ENCODE assay signal across 22 cellular contexts in the genomic region with DNA sequence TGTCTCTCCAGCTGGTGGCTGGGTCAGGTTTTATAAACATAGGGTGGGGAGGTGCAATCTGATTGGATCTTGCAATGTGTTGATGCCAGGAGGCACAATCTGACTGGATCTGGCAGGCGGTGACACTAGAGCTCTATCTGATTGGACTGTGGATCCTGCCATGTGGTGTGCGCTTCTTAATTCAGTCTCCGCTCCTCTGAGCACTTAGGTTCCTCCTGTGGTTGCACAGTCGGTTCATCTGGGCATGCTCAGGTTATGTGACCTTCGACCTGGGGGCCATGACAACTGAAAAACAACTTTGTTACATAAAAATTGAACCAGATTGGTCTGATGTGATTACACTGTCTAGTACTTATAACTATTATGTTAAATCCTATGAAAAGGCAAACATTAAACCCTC.
DNase-seq lines count a peak whose midpoint lies in the region; ATAC-seq, FAIRE-seq and TF ChIP-seq lines count a peak whose summit lies in the region.
"Had no signal": no experiment of that assay in that cellular context is flagged by ENCODE, and none has a peak within 500 bp of the region (broad histone marks: within the 10 kb centered on the region; RNA-seq: fewer than 3 reads in every experiment).

No MANE protein-coding gene starts in this region.

- H3K27me3 Mint-ChIP-seq in Caco-2 (ENCODE audit: insufficient read depth, unreplicated experiment) = no peaks in the 10 kb centered on the region
- peaks cover 4% of the 10 kb centered on the region for H3K27me3 Mint-ChIP-seq in nephron (ENCODE audit: low read depth)
- H3K27me3 Mint-ChIP-seq: T-cell had no signal

- H3K36me3 Mint-ChIP-seq in Caco-2 (ENCODE audit: insufficient read depth, unreplicated experiment) = no peaks in the 10 kb centered on the region
- H3K36me3 Mint-ChIP-seq in nephron (ENCODE audit: low read depth) = no peaks in the 10 kb centered on the region
- H3K36me3 Mint-ChIP-seq: CD14-positive monocyte, T-cell had no signal

- 1% methylated on average over 5 of the region's 5 CpGs for WGBS in K562 (ENCODE audit: insufficient coverage, low coverage, missing lambda C conversion rate)
- WGBS in testis, 2 donors = 94 to 97% methylated on average over 5 of the region's 5 CpGs

- H3K79me2 ChIP-seq in K562 (ENCODE audit: control insufficient read depth, insufficient read depth, low read length) = no peaks in the 10 kb centered on the region

- peaks cover 16% of the 10 kb centered on the region for H3K4me1 Mint-ChIP-seq in Caco-2 (ENCODE audit: low read depth, unreplicated experiment)
- peaks cover 25% of the 10 kb centered on the region for H3K4me1 Mint-ChIP-seq in nephron
- H3K4me1 Mint-ChIP-seq: T-cell had no signal

- POLR2A ChIA-PET in Caco-2 (lab: Charles Lee) (no interaction called here), K562 (lab: Yijun Ruan, JAX) (no interaction called here)

- TF ChIP-seq CTCF in Caco-2 (IDR thresholded peaks at IDR 0.05; ENCODE audit: insufficient read depth in 1 of 2, low read depth in 1 of 2, low read length in 1 of 2, severe bottlenecking in 1 of 2, unreplicated experiment in 1 of 2) (no peak), K562 (IDR thresholded peaks at IDR 0.05 in 2 of 3, conservative IDR thresholded peaks at IDR 0.05 in 1 of 3; ENCODE audit: insufficient read depth in 2 of 3, low read depth in 1 of 3, low read length in 3 of 3) (no peak), nephron (IDR thresholded peaks at IDR 0.05; ENCODE audit: unreplicated experiment in 3 of 3) (no peak), testis (IDR thresholded peaks at IDR 0.05) (no peak), vagina (IDR thresholded peaks at IDR 0.05) (no peak)

- CTCF ChIA-PET in Caco-2 (lab: Charles Lee) = no interaction called here
- CTCF ChIA-PET in K562 (lab: Yijun Ruan, JAX; ENCODE audit: low intra/inter-chr PET ratio) = no interaction called here

- no peak for TF ChIP-seq EP300 in K562 (IDR thresholded peaks at IDR 0.05; ENCODE audit: low read length)

- H3K9me3 ChIP-seq in Caco-2 (no peaks in the 10 kb centered on the region), K562 (replicated peaks; ENCODE audit: control insufficient read depth, insufficient read depth, low read depth, low read length) (no peaks in the 10 kb centered on the region), testis (no peaks in the 10 kb centered on the region), vagina (no peaks in the 10 kb centered on the region)

- no peak overlapping the region for H3K27ac Mint-ChIP-seq in Caco-2 (ENCODE audit: unreplicated experiment)
- H3K27ac Mint-ChIP-seq in nephron = peak overlapping the region; percentile 44 to 78 (median 60)
- H3K27ac Mint-ChIP-seq: CD14-positive monocyte, HFFc6, T-cell had no signal

- H3K27ac ChIP-seq in K562 (ENCODE audit: extremely low read depth, low read depth, low read length) = no peak overlapping the region
- no peak overlapping the region for H3K27ac ChIP-seq in testis
- no peak overlapping the region for H3K27ac ChIP-seq in vagina
- H3K27ac ChIP-seq: GM23248 had no signal

- H3K4me3 Mint-ChIP-seq in Caco-2 (ENCODE audit: unreplicated experiment) (no peak overlapping the region), nephron (no peak overlapping the region)
- H3K4me3 Mint-ChIP-seq: CD14-positive monocyte, HFFc6, T-cell had no signal

- no peak for TF ChIP-seq RAD21 in K562 (CRISPR knock-in tag; conservative IDR thresholded peaks at IDR 0.05 in 1 of 2, IDR thresholded peaks at IDR 0.05 in 1 of 2)

- no peak overlapping the region for H2AFZ ChIP-seq in K562 (ENCODE audit: low read depth, low read length)
- H2AFZ ChIP-seq: GM23248 had no signal

- H3K27me3 ChIP-seq in Caco-2 (replicated peaks; ENCODE audit: control insufficient read depth, insufficient read depth, low read length) = no peaks in the 10 kb centered on the region
- H3K27me3 ChIP-seq in K562 (ENCODE audit: control insufficient read depth in 2 of 2, insufficient read depth in 2 of 2, low read length in 2 of 2) = peaks cover 0 to 12% of the 10 kb centered on the region in 2 experiments; a peak in 1 of 5 replicates
- no peaks in the 10 kb centered on the region for H3K27me3 ChIP-seq in testis
- H3K27me3 ChIP-seq in vagina = no peaks in the 10 kb centered on the region

- H3K9me3 Mint-ChIP-seq in Caco-2 (ENCODE audit: unreplicated experiment) (no peaks in the 10 kb centered on the region), nephron (no peaks in the 10 kb centered on the region)
- H3K9me3 Mint-ChIP-seq: CD14-positive monocyte, HFFc6, T-cell had no signal

- no peaks in the 10 kb centered on the region for H3K9me1 ChIP-seq in K562 (ENCODE audit: control insufficient read depth, insufficient read depth, low read length)

- intact Hi-C loops in Caco-2 (cut with micrococcal nuclease; ENCODE audit: unreplicated experiment) (no loop called here), K562 (cut with micrococcal nuclease) (no loop called here), testis (cut with DNase I; ENCODE audit: low total_unique reads) (no loop called here), vagina (cut with DNase I) (no loop called here)

- H3K4me2 ChIP-seq in K562 (ENCODE audit: insufficient read depth, low read length) = no peak overlapping the region

- DNase-seq in Caco-2 (peak; percentile 38 to 47), H4 (ENCODE audit: low spot score) (peak; percentile 18), K562 (ENCODE audit: extremely low read depth in 1 of 4, low spot score in 3 of 4) (no peak), testis (no peak), A172 (ENCODE audit: low spot score) (no peak), vagina (ENCODE audit: extremely low spot score in 2 of 2) (no peak)
- DNase-seq: AML-193, GDM1, GM23248, HFFc6, Karpas-422, NCI-H1048, NCI-H1436, NCI-H1930, NCI-H446 treated with DMSO at 0.1 percent for 48 hours, PC-3, RPMI8226, SIG-M5, T-cell had no signal

- no peaks in the 10 kb centered on the region for H3K36me3 ChIP-seq in Caco-2 (ENCODE audit: control insufficient read depth, insufficient read depth, low read length)
- H3K36me3 ChIP-seq in K562 (ENCODE audit: control insufficient read depth, insufficient read depth, low read length) = no peaks in the 10 kb centered on the region
- H3K36me3 ChIP-seq in testis (ENCODE audit: low read depth, missing control alignments) = no peaks in the 10 kb centered on the region
- no peaks in the 10 kb centered on the region for H3K36me3 ChIP-seq in vagina

- H4K20me1 ChIP-seq in K562 (replicated peaks; ENCODE audit: control insufficient read depth, insufficient read depth, low read length) = no peaks in the 10 kb centered on the region

- no peak for ATAC-seq in K562
- ATAC-seq: PC-3, SK-N-SH treated with all-trans-retinoic acid at 6 μM for 48 hours, T-cell had no signal

- in situ Hi-C loops in K562 (cut with MboI) = no loop called here

- no peak for FAIRE-seq in K562 (lab: Jason Lieb, UNC)

- TF ChIP-seq POLR2A in K562 (conservative IDR thresholded peaks at IDR 0.05) = no peak
- no peak for TF ChIP-seq POLR2A in testis (IDR thresholded peaks at IDR 0.05)
- TF ChIP-seq POLR2A in vagina (IDR thresholded peaks at IDR 0.05) = no peak

- H3K9ac ChIP-seq in K562 (ENCODE audit: insufficient read depth in 1 of 2, low read depth in 2 of 2, low read length in 2 of 2) = no peak overlapping the region
- H3K9ac ChIP-seq: GM23248 had no signal

- H3K4me3 ChIP-seq in Caco-2 (ENCODE audit: low read depth, low read length) (no peak overlapping the region), K562 (no peak overlapping the region), testis (no peak overlapping the region), vagina (no peak overlapping the region)
- H3K4me3 ChIP-seq: GM23248 had no signal

- H3K4me1 ChIP-seq in Caco-2 (peaks cover 10% of the 10 kb centered on the region), K562 (replicated peaks in 1 of 2; ENCODE audit: control insufficient read depth in 2 of 2, insufficient read depth in 2 of 2, low read length in 2 of 2) (no peaks in the 10 kb centered on the region), testis (no peaks in the 10 kb centered on the region), vagina (no peaks in the 10 kb centered on the region)

- BruUV-seq in Caco-2 (replicated peaks; lab: Mats Ljungman, UMichigan) = no TSS peak
- BruUV-seq in K562 (replicated peaks; lab: Mats Ljungman, UMichigan) = no TSS peak

TF ChIP-seq in K562, 482 proteins besides CTCF, POLR2A, EP300 and RAD21:
- TF ChIP-seq RFX1 (IDR thresholded peaks at IDR 0.05) = peak; percentile 32; the same call in 1 of the 2 replicates
- TF ChIP-seq, protein P1, sequence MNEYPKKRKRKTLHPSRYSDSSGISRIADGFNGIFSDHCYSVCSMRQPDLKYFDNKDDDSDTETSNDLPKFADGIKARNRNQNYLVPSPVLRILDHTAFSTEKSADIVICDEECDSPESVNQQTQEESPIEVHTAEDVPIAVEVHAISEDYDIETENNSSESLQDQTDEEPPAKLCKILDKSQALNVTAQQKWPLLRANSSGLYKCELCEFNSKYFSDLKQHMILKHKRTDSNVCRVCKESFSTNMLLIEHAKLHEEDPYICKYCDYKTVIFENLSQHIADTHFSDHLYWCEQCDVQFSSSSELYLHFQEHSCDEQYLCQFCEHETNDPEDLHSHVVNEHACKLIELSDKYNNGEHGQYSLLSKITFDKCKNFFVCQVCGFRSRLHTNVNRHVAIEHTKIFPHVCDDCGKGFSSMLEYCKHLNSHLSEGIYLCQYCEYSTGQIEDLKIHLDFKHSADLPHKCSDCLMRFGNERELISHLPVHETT (CRISPR knock-in tag; conservative IDR thresholded peaks at IDR 0.05 in 1 of 2, IDR thresholded peaks at IDR 0.05 in 1 of 2) = no peak
- TF ChIP-seq NR2C2 (CRISPR knock-in tag; IDR thresholded peaks at IDR 0.05) = no peak
- peak; percentile 30; the same call in 1 of the 2 replicates for TF ChIP-seq NR2C2 (tag; IDR thresholded peaks at IDR 0.05)
- TF ChIP-seq NR2C1 (IDR thresholded peaks at IDR 0.05) = peak; percentile 38; the same call in 1 of the 2 replicates
- peak; percentile 61 for TF ChIP-seq NR2C1 (tag; IDR thresholded peaks at IDR 0.05)
- TF ChIP-seq NRF1 (conservative IDR thresholded peaks at IDR 0.05 in 1 of 2, IDR thresholded peaks at IDR 0.05 in 1 of 2) = peak; percentile 55 to 67
- no peak for TF ChIP-seq KLF13 (tag; IDR thresholded peaks at IDR 0.05; ENCODE audit: borderline replicate concordance, low read depth)
- no peak for TF ChIP-seq ARID2 (IDR thresholded peaks at IDR 0.05)
- TF ChIP-seq PTRF (tag; IDR thresholded peaks at IDR 0.05) = no peak

Comparison
In these comparisons a context has a peak if more than half of its experiments do, and no peak if none do; other contexts are left out.
1. DNase-seq: peak in Caco-2 (2 of 2) and H4 (single experiment); none in K562 (0 of 4), testis (single experiment), A172 (single experiment) and vagina (0 of 2).